Comparison of ENCODE assay signal across 1 cellular context in the genomic region with DNA sequence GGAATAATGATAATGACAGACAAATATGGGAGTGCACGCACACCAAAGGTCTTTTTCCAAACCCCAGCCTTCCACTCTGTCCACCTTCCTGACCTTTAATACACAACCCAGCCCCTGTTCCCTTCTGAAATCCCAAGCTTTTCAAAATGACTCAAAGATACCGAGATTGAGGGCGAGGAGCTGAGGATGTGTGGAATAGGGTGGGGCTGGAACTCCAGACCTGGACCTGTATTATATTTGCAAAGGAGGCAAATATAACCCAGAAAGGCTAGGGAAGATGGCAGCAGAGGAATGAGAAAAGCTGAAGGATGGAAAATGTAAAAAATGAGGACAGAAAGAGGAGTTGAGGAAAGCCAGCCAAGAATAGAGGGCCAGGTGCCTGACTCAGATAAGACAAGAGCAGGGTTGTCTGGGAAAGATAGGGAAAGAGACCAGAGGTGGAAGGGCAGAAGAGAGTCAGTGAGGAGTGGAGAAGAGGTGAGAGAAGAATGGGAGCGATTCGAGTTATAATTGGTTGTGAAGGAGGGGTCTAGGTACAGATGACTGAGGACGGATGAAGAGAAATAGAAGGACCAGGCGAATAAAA.
TF ChIP-seq lines count a peak whose summit lies in the region.

No MANE protein-coding gene starts in this region.

TF ChIP-seq in K562, 482 proteins besides CTCF, POLR2A, EP300 and RAD21 (continued from another document and continues in another):
- TF ChIP-seq, protein P1, sequence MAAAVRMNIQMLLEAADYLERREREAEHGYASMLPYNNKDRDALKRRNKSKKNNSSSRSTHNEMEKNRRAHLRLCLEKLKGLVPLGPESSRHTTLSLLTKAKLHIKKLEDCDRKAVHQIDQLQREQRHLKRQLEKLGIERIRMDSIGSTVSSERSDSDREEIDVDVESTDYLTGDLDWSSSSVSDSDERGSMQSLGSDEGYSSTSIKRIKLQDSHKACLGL (CRISPR knock-in tag; IDR thresholded peaks at IDR 0.05; ENCODE audit: borderline replicate concordance, poor library complexity, severe bottlenecking): no peak
- TF ChIP-seq ARID2 (IDR thresholded peaks at IDR 0.05) (no peak), SMAD1 (IDR thresholded peaks at IDR 0.05; ENCODE audit: low read depth, low read length, partially characterized antibody) (peak; percentile 55), DMBX1 (CRISPR knock-in tag; IDR thresholded peaks at IDR 0.05; ENCODE audit: borderline replicate concordance) (0 out of 2 replicates have a peak, but pooled peaks have one; percentile 36), ZNF133 (CRISPR knock-in tag; IDR thresholded peaks at IDR 0.05) (no peak), ATF1 (CRISPR knock-in tag; IDR thresholded peaks at IDR 0.05) (no peak), ATF1 (tag; IDR thresholded peaks at IDR 0.05) (no peak), JUNB (CRISPR knock-in tag; conservative IDR thresholded peaks at IDR 0.05) (no peak), ADNP (tag; IDR thresholded peaks at IDR 0.05) (peak; percentile 39; the same call in 1 of the 2 replicates), ZNF586 (CRISPR knock-in tag; conservative IDR thresholded peaks at IDR 0.05) (no peak), DNMT1 (IDR thresholded peaks at IDR 0.05) (no peak), PPARD (CRISPR knock-in tag; IDR thresholded peaks at IDR 0.05) (no peak), ZNF707 (CRISPR knock-in tag; conservative IDR thresholded peaks at IDR 0.05) (no peak), POLR3A (IDR thresholded peaks at IDR 0.05; ENCODE audit: borderline replicate concordance, extremely low read depth, insufficient read depth, insufficient read length) (no peak), PCBP2 (IDR thresholded peaks at IDR 0.05; ENCODE audit: low read depth, low read length, poor library complexity, severe bottlenecking) (no peak), DDX20 (tag; IDR thresholded peaks at IDR 0.05; ENCODE audit: low read depth) (no peak), ZNF311 (CRISPR knock-in tag; IDR thresholded peaks at IDR 0.05) (no peak), ZNF507 (tag; conservative IDR thresholded peaks at IDR 0.05) (no peak), ZNF830 (CRISPR knock-in tag; IDR thresholded peaks at IDR 0.05) (no peak), SAFB2 (IDR thresholded peaks at IDR 0.05; ENCODE audit: borderline replicate concordance, low read depth, low read length, severe bottlenecking) (no peak), NFE2L1 (tag; IDR thresholded peaks at IDR 0.05; ENCODE audit: borderline replicate concordance, low read depth) (no peak), CBX2 (IDR thresholded peaks at IDR 0.05; ENCODE audit: insufficient read depth, low read length, poor library complexity, severe bottlenecking) (no peak), HDGF (IDR thresholded peaks at IDR 0.05) (no peak), CBX3 (IDR thresholded peaks at IDR 0.05; ENCODE audit: borderline replicate concordance in 1 of 2, low read length in 2 of 2) (no peak), HNRNPLL (IDR thresholded peaks at IDR 0.05; ENCODE audit: low read depth, low read length, poor library complexity, severe bottlenecking) (no peak), RCOR1 (IDR thresholded peaks at IDR 0.05; ENCODE audit: borderline replicate concordance in 1 of 2, low read depth in 2 of 2, low read length in 2 of 2) (peak; percentile 56 to 79; a peak in 2 of 4 replicates), SUPT5H (IDR thresholded peaks at IDR 0.05) (no peak), MEF2D (tag; conservative IDR thresholded peaks at IDR 0.05; ENCODE audit: low read depth) (peak; percentile 90), ZNF57 (CRISPR knock-in tag; IDR thresholded peaks at IDR 0.05) (no peak), RBM34 (IDR thresholded peaks at IDR 0.05; ENCODE audit: borderline replicate concordance, insufficient read depth, low read length) (no peak), YY1 (IDR thresholded peaks at IDR 0.05; ENCODE audit: borderline replicate concordance in 1 of 3, control insufficient read depth in 1 of 3, extremely low read depth in 1 of 3, insufficient read depth in 3 of 3, insufficient read length in 1 of 3, insufficient replicate concordance in 2 of 3, low read depth in 1 of 3, low read length in 2 of 3) (no peak), SRSF1 (IDR thresholded peaks at IDR 0.05; ENCODE audit: low read depth, low read length) (no peak), CREBBP (IDR thresholded peaks at IDR 0.05; ENCODE audit: low read depth, low read length) (no peak), RAD51 (IDR thresholded peaks at IDR 0.05; ENCODE audit: borderline replicate concordance, low read depth) (no peak), HNRNPL (IDR thresholded peaks at IDR 0.05; ENCODE audit: low read depth, low read length) (no peak), WHSC1 (IDR thresholded peaks at IDR 0.05; ENCODE audit: low read length) (no peak), NFE2 (IDR thresholded peaks at IDR 0.05; ENCODE audit: low read depth) (no peak), FOXA3 (CRISPR knock-in tag; conservative IDR thresholded peaks at IDR 0.05 in 1 of 2, IDR thresholded peaks at IDR 0.05 in 1 of 2) (no peak), SMAD2 (IDR thresholded peaks at IDR 0.05; ENCODE audit: low read depth, low read length) (no peak), ZNF644 (tag; IDR thresholded peaks at IDR 0.05; ENCODE audit: low read depth) (no peak)
- TF ChIP-seq, protein P2, sequence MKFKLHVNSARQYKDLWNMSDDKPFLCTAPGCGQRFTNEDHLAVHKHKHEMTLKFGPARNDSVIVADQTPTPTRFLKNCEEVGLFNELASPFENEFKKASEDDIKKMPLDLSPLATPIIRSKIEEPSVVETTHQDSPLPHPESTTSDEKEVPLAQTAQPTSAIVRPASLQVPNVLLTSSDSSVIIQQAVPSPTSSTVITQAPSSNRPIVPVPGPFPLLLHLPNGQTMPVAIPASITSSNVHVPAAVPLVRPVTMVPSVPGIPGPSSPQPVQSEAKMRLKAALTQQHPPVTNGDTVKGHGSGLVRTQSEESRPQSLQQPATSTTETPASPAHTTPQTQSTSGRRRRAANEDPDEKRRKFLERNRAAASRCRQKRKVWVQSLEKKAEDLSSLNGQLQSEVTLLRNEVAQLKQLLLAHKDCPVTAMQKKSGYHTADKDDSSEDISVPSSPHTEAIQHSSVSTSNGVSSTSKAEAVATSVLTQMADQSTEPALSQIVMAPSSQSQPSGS (CRISPR knock-in tag; IDR thresholded peaks at IDR 0.05): no peak
- TF ChIP-seq, protein P3, sequence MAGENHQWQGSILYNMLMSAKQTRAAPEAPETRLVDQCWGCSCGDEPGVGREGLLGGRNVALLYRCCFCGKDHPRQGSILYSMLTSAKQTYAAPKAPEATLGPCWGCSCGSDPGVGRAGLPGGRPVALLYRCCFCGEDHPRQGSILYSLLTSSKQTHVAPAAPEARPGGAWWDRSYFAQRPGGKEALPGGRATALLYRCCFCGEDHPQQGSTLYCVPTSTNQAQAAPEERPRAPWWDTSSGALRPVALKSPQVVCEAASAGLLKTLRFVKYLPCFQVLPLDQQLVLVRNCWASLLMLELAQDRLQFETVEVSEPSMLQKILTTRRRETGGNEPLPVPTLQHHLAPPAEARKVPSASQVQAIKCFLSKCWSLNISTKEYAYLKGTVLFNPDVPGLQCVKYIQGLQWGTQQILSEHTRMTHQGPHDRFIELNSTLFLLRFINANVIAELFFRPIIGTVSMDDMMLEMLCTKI (IDR thresholded peaks at IDR 0.05; ENCODE audit: partially characterized antibody): no peak
- TF ChIP-seq, protein P4, sequence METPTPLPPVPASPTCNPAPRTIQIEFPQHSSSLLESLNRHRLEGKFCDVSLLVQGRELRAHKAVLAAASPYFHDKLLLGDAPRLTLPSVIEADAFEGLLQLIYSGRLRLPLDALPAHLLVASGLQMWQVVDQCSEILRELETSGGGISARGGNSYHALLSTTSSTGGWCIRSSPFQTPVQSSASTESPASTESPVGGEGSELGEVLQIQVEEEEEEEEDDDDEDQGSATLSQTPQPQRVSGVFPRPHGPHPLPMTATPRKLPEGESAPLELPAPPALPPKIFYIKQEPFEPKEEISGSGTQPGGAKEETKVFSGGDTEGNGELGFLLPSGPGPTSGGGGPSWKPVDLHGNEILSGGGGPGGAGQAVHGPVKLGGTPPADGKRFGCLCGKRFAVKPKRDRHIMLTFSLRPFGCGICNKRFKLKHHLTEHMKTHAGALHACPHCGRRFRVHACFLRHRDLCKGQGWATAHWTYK (CRISPR knock-in tag; IDR thresholded peaks at IDR 0.05): no peak
- TF ChIP-seq, protein P5, sequence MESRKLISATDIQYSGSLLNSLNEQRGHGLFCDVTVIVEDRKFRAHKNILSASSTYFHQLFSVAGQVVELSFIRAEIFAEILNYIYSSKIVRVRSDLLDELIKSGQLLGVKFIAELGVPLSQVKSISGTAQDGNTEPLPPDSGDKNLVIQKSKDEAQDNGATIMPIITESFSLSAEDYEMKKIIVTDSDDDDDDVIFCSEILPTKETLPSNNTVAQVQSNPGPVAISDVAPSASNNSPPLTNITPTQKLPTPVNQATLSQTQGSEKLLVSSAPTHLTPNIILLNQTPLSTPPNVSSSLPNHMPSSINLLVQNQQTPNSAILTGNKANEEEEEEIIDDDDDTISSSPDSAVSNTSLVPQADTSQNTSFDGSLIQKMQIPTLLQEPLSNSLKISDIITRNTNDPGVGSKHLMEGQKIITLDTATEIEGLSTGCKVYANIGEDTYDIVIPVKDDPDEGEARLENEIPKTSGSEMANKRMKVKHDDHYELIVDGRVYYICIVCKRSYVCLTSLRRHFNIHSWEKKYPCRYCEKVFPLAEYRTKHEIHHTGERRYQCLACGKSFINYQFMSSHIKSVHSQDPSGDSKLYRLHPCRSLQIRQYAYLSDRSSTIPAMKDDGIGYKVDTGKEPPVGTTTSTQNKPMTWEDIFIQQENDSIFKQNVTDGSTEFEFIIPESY (CRISPR knock-in tag; IDR thresholded peaks at IDR 0.05): no peak
- TF ChIP-seq, protein P6, sequence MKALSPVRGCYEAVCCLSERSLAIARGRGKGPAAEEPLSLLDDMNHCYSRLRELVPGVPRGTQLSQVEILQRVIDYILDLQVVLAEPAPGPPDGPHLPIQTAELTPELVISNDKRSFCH (CRISPR knock-in tag; IDR thresholded peaks at IDR 0.05): no peak
- TF ChIP-seq, protein P6 (tag; IDR thresholded peaks at IDR 0.05): 0 out of 2 replicates have a peak, but pooled peaks have one; percentile 50
- TF ChIP-seq, protein P7, sequence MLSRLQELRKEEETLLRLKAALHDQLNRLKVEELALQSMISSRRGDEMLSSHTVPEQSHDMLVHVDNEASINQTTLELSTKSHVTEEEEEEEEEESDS (CRISPR knock-in tag; IDR thresholded peaks at IDR 0.05): no peak
- TF ChIP-seq, protein P8, sequence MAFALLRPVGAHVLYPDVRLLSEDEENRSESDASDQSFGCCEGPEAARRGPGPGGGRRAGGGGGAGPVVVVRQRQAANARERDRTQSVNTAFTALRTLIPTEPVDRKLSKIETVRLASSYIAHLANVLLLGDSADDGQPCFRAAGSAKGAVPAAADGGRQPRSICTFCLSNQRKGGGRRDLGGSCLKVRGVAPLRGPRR (CRISPR knock-in tag; IDR thresholded peaks at IDR 0.05): no peak
- TF ChIP-seq, protein P9, sequence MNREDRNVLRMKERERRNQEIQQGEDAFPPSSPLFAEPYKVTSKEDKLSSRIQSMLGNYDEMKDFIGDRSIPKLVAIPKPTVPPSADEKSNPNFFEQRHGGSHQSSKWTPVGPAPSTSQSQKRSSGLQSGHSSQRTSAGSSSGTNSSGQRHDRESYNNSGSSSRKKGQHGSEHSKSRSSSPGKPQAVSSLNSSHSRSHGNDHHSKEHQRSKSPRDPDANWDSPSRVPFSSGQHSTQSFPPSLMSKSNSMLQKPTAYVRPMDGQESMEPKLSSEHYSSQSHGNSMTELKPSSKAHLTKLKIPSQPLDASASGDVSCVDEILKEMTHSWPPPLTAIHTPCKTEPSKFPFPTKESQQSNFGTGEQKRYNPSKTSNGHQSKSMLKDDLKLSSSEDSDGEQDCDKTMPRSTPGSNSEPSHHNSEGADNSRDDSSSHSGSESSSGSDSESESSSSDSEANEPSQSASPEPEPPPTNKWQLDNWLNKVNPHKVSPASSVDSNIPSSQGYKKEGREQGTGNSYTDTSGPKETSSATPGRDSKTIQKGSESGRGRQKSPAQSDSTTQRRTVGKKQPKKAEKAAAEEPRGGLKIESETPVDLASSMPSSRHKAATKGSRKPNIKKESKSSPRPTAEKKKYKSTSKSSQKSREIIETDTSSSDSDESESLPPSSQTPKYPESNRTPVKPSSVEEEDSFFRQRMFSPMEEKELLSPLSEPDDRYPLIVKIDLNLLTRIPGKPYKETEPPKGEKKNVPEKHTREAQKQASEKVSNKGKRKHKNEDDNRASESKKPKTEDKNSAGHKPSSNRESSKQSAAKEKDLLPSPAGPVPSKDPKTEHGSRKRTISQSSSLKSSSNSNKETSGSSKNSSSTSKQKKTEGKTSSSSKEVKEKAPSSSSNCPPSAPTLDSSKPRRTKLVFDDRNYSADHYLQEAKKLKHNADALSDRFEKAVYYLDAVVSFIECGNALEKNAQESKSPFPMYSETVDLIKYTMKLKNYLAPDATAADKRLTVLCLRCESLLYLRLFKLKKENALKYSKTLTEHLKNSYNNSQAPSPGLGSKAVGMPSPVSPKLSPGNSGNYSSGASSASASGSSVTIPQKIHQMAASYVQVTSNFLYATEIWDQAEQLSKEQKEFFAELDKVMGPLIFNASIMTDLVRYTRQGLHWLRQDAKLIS (CRISPR knock-in tag; IDR thresholded peaks at IDR 0.05): no peak
- TF ChIP-seq, protein P10, sequence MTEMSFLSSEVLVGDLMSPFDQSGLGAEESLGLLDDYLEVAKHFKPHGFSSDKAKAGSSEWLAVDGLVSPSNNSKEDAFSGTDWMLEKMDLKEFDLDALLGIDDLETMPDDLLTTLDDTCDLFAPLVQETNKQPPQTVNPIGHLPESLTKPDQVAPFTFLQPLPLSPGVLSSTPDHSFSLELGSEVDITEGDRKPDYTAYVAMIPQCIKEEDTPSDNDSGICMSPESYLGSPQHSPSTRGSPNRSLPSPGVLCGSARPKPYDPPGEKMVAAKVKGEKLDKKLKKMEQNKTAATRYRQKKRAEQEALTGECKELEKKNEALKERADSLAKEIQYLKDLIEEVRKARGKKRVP (CRISPR knock-in tag; IDR thresholded peaks at IDR 0.05): no peak
- TF ChIP-seq, protein P11, sequence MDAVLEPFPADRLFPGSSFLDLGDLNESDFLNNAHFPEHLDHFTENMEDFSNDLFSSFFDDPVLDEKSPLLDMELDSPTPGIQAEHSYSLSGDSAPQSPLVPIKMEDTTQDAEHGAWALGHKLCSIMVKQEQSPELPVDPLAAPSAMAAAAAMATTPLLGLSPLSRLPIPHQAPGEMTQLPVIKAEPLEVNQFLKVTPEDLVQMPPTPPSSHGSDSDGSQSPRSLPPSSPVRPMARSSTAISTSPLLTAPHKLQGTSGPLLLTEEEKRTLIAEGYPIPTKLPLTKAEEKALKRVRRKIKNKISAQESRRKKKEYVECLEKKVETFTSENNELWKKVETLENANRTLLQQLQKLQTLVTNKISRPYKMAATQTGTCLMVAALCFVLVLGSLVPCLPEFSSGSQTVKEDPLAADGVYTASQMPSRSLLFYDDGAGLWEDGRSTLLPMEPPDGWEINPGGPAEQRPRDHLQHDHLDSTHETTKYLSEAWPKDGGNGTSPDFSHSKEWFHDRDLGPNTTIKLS (IDR thresholded peaks at IDR 0.05; ENCODE audit: borderline replicate concordance, low read depth): no peak
- TF ChIP-seq, protein P12, sequence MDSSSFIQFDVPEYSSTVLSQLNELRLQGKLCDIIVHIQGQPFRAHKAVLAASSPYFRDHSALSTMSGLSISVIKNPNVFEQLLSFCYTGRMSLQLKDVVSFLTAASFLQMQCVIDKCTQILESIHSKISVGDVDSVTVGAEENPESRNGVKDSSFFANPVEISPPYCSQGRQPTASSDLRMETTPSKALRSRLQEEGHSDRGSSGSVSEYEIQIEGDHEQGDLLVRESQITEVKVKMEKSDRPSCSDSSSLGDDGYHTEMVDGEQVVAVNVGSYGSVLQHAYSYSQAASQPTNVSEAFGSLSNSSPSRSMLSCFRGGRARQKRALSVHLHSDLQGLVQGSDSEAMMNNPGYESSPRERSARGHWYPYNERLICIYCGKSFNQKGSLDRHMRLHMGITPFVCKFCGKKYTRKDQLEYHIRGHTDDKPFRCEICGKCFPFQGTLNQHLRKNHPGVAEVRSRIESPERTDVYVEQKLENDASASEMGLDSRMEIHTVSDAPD (CRISPR knock-in tag; IDR thresholded peaks at IDR 0.05): no peak
